Comparison of ENCODE assay signal across 1 cellular context in genomic region chr5:62569466-62569865, GRCh38.
A peak's percentile ranks its signal among the peaks of the same experiment; 100 is the strongest.
TF ChIP-seq lines count a peak whose summit lies in the region.

No MANE protein-coding gene starts in this region.

TF ChIP-seq in H1, 55 proteins besides CTCF, POLR2A, EP300 and RAD21 (continued from another document):
- TF ChIP-seq JUND (IDR thresholded peaks at IDR 0.05; ENCODE audit: low read length) (0 out of 2 replicates have a peak, but pooled peaks have one; percentile 32), TCF12 (IDR thresholded peaks at IDR 0.05; ENCODE audit: low read depth, low read length) (no peak), MAFK (IDR thresholded peaks at IDR 0.05; ENCODE audit: low read depth, low read length) (no peak)
